ENCODE assay signal across 22 cellular contexts in the genomic region with DNA sequence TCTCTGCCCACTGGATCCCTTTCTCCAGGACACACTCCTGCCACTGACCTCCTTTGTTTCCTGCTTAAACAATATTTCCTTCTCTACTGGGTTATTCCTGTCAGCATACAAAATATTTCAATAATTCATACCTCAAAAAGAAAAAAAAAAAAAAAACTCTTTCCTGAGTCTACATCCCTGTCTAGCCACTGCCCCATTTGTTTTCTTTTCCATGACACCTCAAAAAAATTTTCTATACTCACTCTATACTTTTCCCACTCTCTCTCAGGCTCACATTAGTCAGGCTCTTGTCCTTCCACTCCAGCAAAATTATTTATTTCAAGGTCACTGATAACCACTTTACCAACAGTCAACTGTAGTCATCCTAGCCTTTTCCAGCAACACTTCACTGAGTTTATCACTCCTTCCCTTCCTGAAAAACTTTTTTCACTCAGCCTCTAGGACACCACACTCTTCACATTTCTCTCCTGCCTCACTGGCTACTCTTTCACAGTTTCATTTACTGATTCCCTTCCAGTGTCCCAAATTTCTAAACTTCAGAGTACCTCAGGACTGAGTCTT.
"Had no signal": no experiment of that assay in that cellular context is flagged by ENCODE, and none has a peak within 500 bp of the region (broad histone marks: within the 10 kb centered on the region; RNA-seq: fewer than 3 reads in every experiment).

No MANE protein-coding gene starts in this region.

- H3K27ac ChIP-seq: brain microvascular endothelial cell, left lung, neutrophil, right lobe of liver, thoracic aorta, uterus had no signal

- H3K9me3 ChIP-seq: left lung, neutrophil, right lobe of liver, thoracic aorta, uterus had no signal

- H3K4me1 Mint-ChIP-seq: nephron had no signal

- H3K27me3 ChIP-seq: brain microvascular endothelial cell, left lung, neutrophil, right lobe of liver, uterus had no signal

- ATAC-seq: activated CD8-positive, alpha-beta T cell treated with anti-CD3 and anti-CD28 coated beads for 36 hours; left lung; right lobe of liver had no signal

- H3K4me3 ChIP-seq: left lung, right lobe of liver, thoracic aorta, uterus had no signal

- H3K27me3 Mint-ChIP-seq: activated B cell treated with CpG ODN at 0.5 μM for 24 hours; activated CD8-positive, alpha-beta T cell treated with anti-CD3 and anti-CD28 coated beads for 36 hours; activated naive CD8-positive, alpha-beta T cell treated with anti-CD3 and anti-CD28 coated beads, Interleukin-2, amount 10 ng/mL, durations not matched to agents 7 days and 5 days; dendritic cell treated with granulocyte-macrophage colony-stimulating factor and Interleukin-4, amounts not matched to agents 40 ng/mL and 50 ng/mL, for 4 days; type B pancreatic cell had no signal

- H3K27ac Mint-ChIP-seq: activated CD8-positive, alpha-beta T cell treated with anti-CD3 and anti-CD28 coated beads for 36 hours; activated naive CD4-positive, alpha-beta T cell treated with anti-CD3 and anti-CD28 coated beads for 36 hours; activated naive CD8-positive, alpha-beta T cell treated with anti-CD3 and anti-CD28 coated beads, Interleukin-2, amount 10 ng/mL, durations not matched to agents 7 days and 5 days; dendritic cell treated with granulocyte-macrophage colony-stimulating factor and Interleukin-4, amounts not matched to agents 40 ng/mL and 50 ng/mL, for 4 days; nephron; type B pancreatic cell had no signal

- H3K4me1 ChIP-seq: left lung, uterus had no signal

- H3K4me3 Mint-ChIP-seq: activated B cell treated with CpG ODN at 0.5 μM for 24 hours; activated CD8-positive, alpha-beta T cell treated with anti-CD3 and anti-CD28 coated beads for 36 hours; activated naive CD4-positive, alpha-beta T cell treated with anti-CD3 and anti-CD28 coated beads for 36 hours; activated naive CD8-positive, alpha-beta T cell treated with anti-CD3 and anti-CD28 coated beads, Interleukin-2, amount 10 ng/mL, durations not matched to agents 7 days and 5 days; dendritic cell treated with granulocyte-macrophage colony-stimulating factor and Interleukin-4, amounts not matched to agents 40 ng/mL and 50 ng/mL, for 4 days; nephron; type B pancreatic cell had no signal

- H3K36me3 ChIP-seq: right lobe of liver, thoracic aorta, uterus had no signal

- DNase-seq: activated B cell treated with CpG ODN at 0.5 μM for 24 hours; activated CD4-positive, alpha-beta T cell treated with anti-CD3 and anti-CD28 coated beads, Interleukin-2, amount 50 U/mL, for 1 hour; activated CD8-positive, alpha-beta T cell treated with anti-CD3 and anti-CD28 coated beads for 36 hours; activated effector memory CD4-positive, alpha-beta T cell treated with Interleukin-2 at 50 U/mL for 16 hours; activated naive CD4-positive, alpha-beta T cell treated with anti-CD3 and anti-CD28 coated beads for 36 hours; activated naive CD8-positive, alpha-beta T cell treated with anti-CD3 and anti-CD28 coated beads, Interleukin-2, amount 10 ng/mL, durations not matched to agents 7 days and 5 days; activated T-cell treated with anti-CD3 and anti-CD28 coated beads, Interleukin-2, amount 50 U/mL, for 48 hours; amniotic stem cell; brain microvascular endothelial cell; caudate nucleus; effector CD8-positive, alpha-beta T cell; left lung; mammary epithelial cell; right lobe of liver; stimulated activated CD4-positive, alpha-beta T cell treated with anti-CD3 and anti-CD28 coated beads, Interleukin-2, amount 100 ng/mL, for 48 hours; stimulated activated naive CD4-positive, alpha-beta T cell treated with Interleukin-2 at 50 U/mL for 16 hours; uterus had no signal
